In genomic region chr20:33994624-33994913, GRCh38 we compare ENCODE assay signal across 8 cellular contexts.
DNase-seq lines count a peak whose midpoint lies in the region; ATAC-seq and TF ChIP-seq lines count a peak whose summit lies in the region.

No MANE protein-coding gene starts in this region.

- H3K9me3 ChIP-seq in SU-DHL-6 (ENCODE audit: insufficient read depth, low read length): no peaks in the 10 kb centered on the region

- H3K27ac ChIP-seq in SU-DHL-6 (ENCODE audit: low read depth, low read length) (peak overlapping the region; percentile 88), rectal smooth muscle tissue (ENCODE audit: low read depth, low read length) (peak overlapping the region; percentile 96)

- peak overlapping the region; percentile 88 for H3K4me2 ChIP-seq in SU-DHL-6 (ENCODE audit: low read depth, low read length, poor library complexity, severe bottlenecking)

- H2AFZ ChIP-seq in SU-DHL-6 (ENCODE audit: low read depth, low read length, severe bottlenecking): no peak overlapping the region

- no peaks in the 10 kb centered on the region for H3K27me3 ChIP-seq in SU-DHL-6 (ENCODE audit: low read length)
- no peaks in the 10 kb centered on the region for H3K27me3 ChIP-seq in rectal smooth muscle tissue (ENCODE audit: control insufficient read depth, insufficient read depth, low read length)

- H3K79me2 ChIP-seq in SU-DHL-6 (ENCODE audit: insufficient read depth, low read length): peaks cover 62% of the 10 kb centered on the region

- H3F3A ChIP-seq in SU-DHL-6 (ENCODE audit: insufficient read depth): no peaks in the 10 kb centered on the region

- H3K9ac ChIP-seq in SU-DHL-6 (ENCODE audit: low read length) (peak overlapping the region; percentile 86), rectal smooth muscle tissue (ENCODE audit: low read length) (peak overlapping the region; percentile 76)

- no peak for ATAC-seq in GM19324 (IDR thresholded peaks at IDR 0.05; ENCODE audit: low FRiP score, unreplicated experiment)

- TF ChIP-seq CTCF in GM12864 (IDR thresholded peaks at IDR 0.05; ENCODE audit: low read depth, low read length, missing control alignments) (no peak), SU-DHL-6 (IDR thresholded peaks at IDR 0.05; ENCODE audit: insufficient read depth, low read length, poor library complexity, severe bottlenecking) (no peak), fibroblast of pulmonary artery (IDR thresholded peaks at IDR 0.05; ENCODE audit: low read length, missing control alignments) (no peak)

- peaks cover 29% of the 10 kb centered on the region for H3K4me1 ChIP-seq in rectal smooth muscle tissue (ENCODE audit: control insufficient read depth, insufficient read depth, low read length)

- H3K36me3 ChIP-seq in SU-DHL-6 (ENCODE audit: low read length) (no peaks in the 10 kb centered on the region), rectal smooth muscle tissue (ENCODE audit: control insufficient read depth, insufficient read depth, low read length) (no peaks in the 10 kb centered on the region)

- H3K9me2 ChIP-seq in SU-DHL-6 (replicated peaks; ENCODE audit: insufficient read depth, low read length): no peaks in the 10 kb centered on the region

- peak overlapping the region; percentile 79 for H3K4me3 ChIP-seq in GM12864 (ENCODE audit: low read depth, low read length)
- peak overlapping the region; percentile 90 for H3K4me3 ChIP-seq in SU-DHL-6 (ENCODE audit: insufficient read depth, low read length, poor library complexity, severe bottlenecking)
- peak overlapping the region; percentile 80 for H3K4me3 ChIP-seq in fibroblast of pulmonary artery (replicated peaks; ENCODE audit: low read depth, low read length)
- H3K4me3 ChIP-seq in rectal smooth muscle tissue (ENCODE audit: low read length): peak overlapping the region; percentile 79

- peaks cover 41% of the 10 kb centered on the region for H4K20me1 ChIP-seq in SU-DHL-6 (ENCODE audit: low read depth, low read length)

- DNase-seq in GM12864 (ENCODE audit: low read depth) (no peak), fibroblast of pulmonary artery (ENCODE audit: low read depth) (no peak), GM19238 (ENCODE audit: insufficient read length, low spot score) (no peak), HPDE6-E6E7 (ENCODE audit: extremely low spot score) (no peak), middle frontal gyrus (ENCODE audit: extremely low spot score, low spot score) (no peak)
